Comparison of ENCODE assay signal across 9 cellular contexts in genomic region chr1:244239261-244239770, GRCh38.
DNase-seq lines count a peak whose midpoint lies in the region; ATAC-seq, FAIRE-seq and TF ChIP-seq lines count a peak whose summit lies in the region.
"Had no signal": no experiment of that assay in that cellular context is flagged by ENCODE, and none has a peak within 500 bp of the region (broad histone marks: within the 10 kb centered on the region; RNA-seq: fewer than 3 reads in every experiment).

No MANE protein-coding gene starts in this region.

- no peak overlapping the region for H3K4me2 ChIP-seq in H1 (ENCODE audit: insufficient read depth in 1 of 2, low read depth in 2 of 2, low read length in 2 of 2)

- FAIRE-seq in H1 (lab: Jason Lieb, UNC), result no peak
- FAIRE-seq: K562 had no signal

- no peak overlapping the region for H3K56ac ChIP-seq in H1 (replicated peaks; ENCODE audit: insufficient read length, low read depth, low read length)

- POLR2A ChIA-PET in H1 (lab: Charles Lee; ENCODE audit: partially characterized antibody), result no interaction called here

- H4K5ac ChIP-seq in H1 (ENCODE audit: insufficient read length, low read depth, low read length), result peak overlapping the region; percentile 8

- ATAC-seq in GM19351 (IDR thresholded peaks at IDR 0.05; ENCODE audit: unreplicated experiment), result peak; percentile 51
- ATAC-seq: K562 had no signal

- H3K4me1 Mint-ChIP-seq in endothelial cell (ENCODE audit: unreplicated experiment), result peaks cover 13% of the 10 kb centered on the region
- peaks cover 18% of the 10 kb centered on the region for H3K4me1 Mint-ChIP-seq in Calu3 (ENCODE audit: low read depth, unreplicated experiment)

- DNase-seq in COLO668 (lab: John Stamatoyannopoulos, UW; ENCODE audit: unreplicated experiment), result peak; percentile 73
- peak; percentile 52 for DNase-seq in NCI-H2196 (lab: John Stamatoyannopoulos, UW; ENCODE audit: unreplicated experiment)
- DNase-seq in H1 (ENCODE audit: low read depth in 1 of 2, low spot score in 2 of 2), result no peak
- no peak for DNase-seq in endothelial cell (ENCODE audit: low spot score)
- DNase-seq in activated CD8-positive, alpha-beta memory T cell treated with anti-CD3 and anti-CD28 coated beads for 24 hours, result no peak
- no peak for DNase-seq in NCI-H2081 treated with DMSO at 0.1 percent for 48 hours (lab: John Stamatoyannopoulos, UW)
- no peak for DNase-seq in Calu3

- no peak for TF ChIP-seq RAD21 in H1 (IDR thresholded peaks at IDR 0.05 in 1 of 2, conservative IDR thresholded peaks at IDR 0.05 in 1 of 2; ENCODE audit: low read depth in 2 of 2, low read length in 2 of 2)

- H2BK12ac ChIP-seq in H1 (ENCODE audit: low read depth, low read length), result peak overlapping the region; percentile 78; the same call in 1 of the 2 replicates

- H3K36me3 Mint-ChIP-seq in endothelial cell (ENCODE audit: low read depth, unreplicated experiment), result peaks cover 3% of the 10 kb centered on the region
- H3K36me3 Mint-ChIP-seq in Calu3 (ENCODE audit: insufficient read depth, unreplicated experiment), result no peaks in the 10 kb centered on the region

- no peak for TF ChIP-seq POLR2A in H1 (IDR thresholded peaks at IDR 0.05; ENCODE audit: control extremely low read depth in 1 of 2, low read depth in 2 of 2, low read length in 2 of 2)

- peak overlapping the region; percentile 21; the same call in 1 of the 2 replicates for H2BK20ac ChIP-seq in H1 (ENCODE audit: low read length)

- WGBS in H1 (ENCODE audit: extremely low coverage in 1 of 2, insufficient coverage in 1 of 2, insufficient read length in 1 of 2, insufficient replicate concordance in 2 of 2, low coverage in 1 of 2, low lambda C conversion rate in 2 of 2, missing lambda C conversion rate in 1 of 2), 2 experiments, result 96% methylated on average over 4 of the region's 4 CpGs; no CpG with 5 or more reads in 1 of the 2 experiments

- no peak overlapping the region for H3K27ac Mint-ChIP-seq in endothelial cell (ENCODE audit: unreplicated experiment)
- no peak overlapping the region for H3K27ac Mint-ChIP-seq in Calu3 (ENCODE audit: unreplicated experiment)

- no peaks in the 10 kb centered on the region for H3K79me2 ChIP-seq in H1 (ENCODE audit: control insufficient read depth in 1 of 2, insufficient read depth in 2 of 2, low read length in 2 of 2)

- H3K9me3 Mint-ChIP-seq in endothelial cell (ENCODE audit: unreplicated experiment) (no peaks in the 10 kb centered on the region), Calu3 (ENCODE audit: low read depth, unreplicated experiment) (peaks cover 4% of the 10 kb centered on the region)

- peak overlapping the region; percentile 95 for H4K91ac ChIP-seq in H1 (replicated peaks; ENCODE audit: insufficient read length, low read length)

- no peak overlapping the region for H3K9ac ChIP-seq in H1 (replicated peaks in 1 of 4; ENCODE audit: extremely low read depth in 1 of 4, low read depth in 3 of 4, low read length in 3 of 4)

- peak overlapping the region; percentile 96; the same call in 1 of the 2 replicates for H2BK5ac ChIP-seq in H1 (ENCODE audit: low read depth, low read length)

- no peak for TF ChIP-seq EP300 in H1 (IDR thresholded peaks at IDR 0.05; ENCODE audit: borderline replicate concordance in 1 of 2, low read depth in 2 of 2, low read length in 2 of 2)

- BruUV-seq in Calu3 (replicated peaks; lab: Mats Ljungman, UMichigan), result no TSS peak

- no peaks in the 10 kb centered on the region for H3K36me3 ChIP-seq in H1 (ENCODE audit: control insufficient read depth in 2 of 4, insufficient read depth in 4 of 4, low read length in 3 of 4)

- H3K9me3 ChIP-seq in H1 (ENCODE audit: insufficient read depth in 2 of 2, low read depth in 1 of 2, low read length in 1 of 2), result no peaks in the 10 kb centered on the region

- peak overlapping the region; percentile 44; the same call in 1 of the 2 replicates for H3K18ac ChIP-seq in H1 (ENCODE audit: extremely low read depth, low read length)

- no peak overlapping the region for H4K8ac ChIP-seq in H1 (ENCODE audit: extremely low read depth, insufficient read depth, low read length)

- H3K4me3 Mint-ChIP-seq in endothelial cell (ENCODE audit: unreplicated experiment) (no peak overlapping the region), Calu3 (ENCODE audit: low read depth, unreplicated experiment) (no peak overlapping the region)

- no peaks in the 10 kb centered on the region for H3K23me2 ChIP-seq in H1 (ENCODE audit: low read depth, low read length)

- H3K27me3 ChIP-seq in H1 (replicated peaks in 1 of 4; ENCODE audit: control insufficient read depth in 3 of 4, extremely low read depth in 1 of 4, insufficient read depth in 3 of 4, low read length in 3 of 4), result no peaks in the 10 kb centered on the region

- H3K79me1 ChIP-seq in H1 (ENCODE audit: low read depth, low read length), result no peaks in the 10 kb centered on the region

- H3K4me1 ChIP-seq in H1 (replicated peaks in 1 of 4; ENCODE audit: control insufficient read depth in 3 of 4, insufficient read depth in 4 of 4, low read length in 3 of 4), result peaks cover 0 to 4% (median 0%) of the 10 kb centered on the region in 4 experiments; a peak in 2 of 7 replicates

- H4K20me1 ChIP-seq in H1 (replicated peaks in 1 of 2; ENCODE audit: control insufficient read depth in 1 of 2, insufficient read depth in 2 of 2, low read length in 2 of 2), result no peaks in the 10 kb centered on the region

- intact Hi-C loops in Calu3 (cut with micrococcal nuclease; ENCODE audit: unreplicated experiment), result no loop called here

- TF ChIP-seq CTCF in H1 (IDR thresholded peaks at IDR 0.05; ENCODE audit: control extremely low read depth in 1 of 3, insufficient read depth in 1 of 3, low read depth in 1 of 3, low read length in 3 of 3), result no peak
- no peak for TF ChIP-seq CTCF in endothelial cell (IDR thresholded peaks at IDR 0.05; ENCODE audit: unreplicated experiment)
- TF ChIP-seq CTCF in Calu3 (IDR thresholded peaks at IDR 0.05; ENCODE audit: unreplicated experiment), result no peak

- no peak overlapping the region for H3K23ac ChIP-seq in H1 (ENCODE audit: insufficient read length)

- H3K27ac ChIP-seq in H1 (ENCODE audit: low read depth, low read length), result no peak overlapping the region

- no peak overlapping the region for H2BK15ac ChIP-seq in H1 (ENCODE audit: low read length)

- H3K4ac ChIP-seq in H1 (replicated peaks; ENCODE audit: insufficient read length, low read depth, low read length), result peak overlapping the region; percentile 75

- H3K27me3 Mint-ChIP-seq in endothelial cell (ENCODE audit: unreplicated experiment), result peaks cover 3% of the 10 kb centered on the region
- H3K27me3 Mint-ChIP-seq in Calu3 (ENCODE audit: unreplicated experiment), result no peaks in the 10 kb centered on the region

- no peak overlapping the region for H3K14ac ChIP-seq in H1 (ENCODE audit: insufficient read length)

- peak overlapping the region; percentile 93 for H2BK120ac ChIP-seq in H1 (replicated peaks; ENCODE audit: low read depth, low read length)

- CTCF ChIA-PET in H1 (lab: Charles Lee; ENCODE audit: partially characterized antibody), result interaction anchor here (0.9 to 1.4 kb wide), 2 partner anchors 15 to 34 kb away, joined by 3 to 5 read pairs; no protein-coding TSS in a partner anchor
- CTCF ChIA-PET in Calu3 (lab: Charles Lee), result interaction anchor here (0.7 kb wide), 1 partner anchor 20 kb away, joined by 3 read pairs; no protein-coding TSS in a partner anchor

- H2AFZ ChIP-seq in H1 (ENCODE audit: low read length), result peak overlapping the region; percentile 88

- H3K4me3 ChIP-seq in H1 (ENCODE audit: extremely low read depth in 1 of 4, insufficient read depth in 2 of 4, low read depth in 3 of 4, low read length in 4 of 4), result no peak overlapping the region
- H3K4me3 ChIP-seq: K562 had no signal

- H2AK5ac ChIP-seq in H1 (ENCODE audit: low read depth, low read length), result no peak overlapping the region

TF ChIP-seq in H1, 55 proteins besides CTCF, POLR2A, EP300 and RAD21:
- no peak for TF ChIP-seq CREB1 (IDR thresholded peaks at IDR 0.05)
- TF ChIP-seq, protein P1, sequence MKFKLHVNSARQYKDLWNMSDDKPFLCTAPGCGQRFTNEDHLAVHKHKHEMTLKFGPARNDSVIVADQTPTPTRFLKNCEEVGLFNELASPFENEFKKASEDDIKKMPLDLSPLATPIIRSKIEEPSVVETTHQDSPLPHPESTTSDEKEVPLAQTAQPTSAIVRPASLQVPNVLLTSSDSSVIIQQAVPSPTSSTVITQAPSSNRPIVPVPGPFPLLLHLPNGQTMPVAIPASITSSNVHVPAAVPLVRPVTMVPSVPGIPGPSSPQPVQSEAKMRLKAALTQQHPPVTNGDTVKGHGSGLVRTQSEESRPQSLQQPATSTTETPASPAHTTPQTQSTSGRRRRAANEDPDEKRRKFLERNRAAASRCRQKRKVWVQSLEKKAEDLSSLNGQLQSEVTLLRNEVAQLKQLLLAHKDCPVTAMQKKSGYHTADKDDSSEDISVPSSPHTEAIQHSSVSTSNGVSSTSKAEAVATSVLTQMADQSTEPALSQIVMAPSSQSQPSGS (IDR thresholded peaks at IDR 0.05; ENCODE audit: low read length), result no peak
- TF ChIP-seq ATF3 (IDR thresholded peaks at IDR 0.05; ENCODE audit: insufficient read depth, low read depth, low read length), result no peak
- TF ChIP-seq JUND (IDR thresholded peaks at IDR 0.05; ENCODE audit: low read length), result no peak
- TF ChIP-seq SP2 (IDR thresholded peaks at IDR 0.05; ENCODE audit: low read length), result no peak
- TF ChIP-seq EGR1 (IDR thresholded peaks at IDR 0.05; ENCODE audit: borderline replicate concordance, low read depth, low read length), result no peak

Comparison
In these comparisons a context has a peak if more than half of its experiments do, and no peak if none do; other contexts are left out.
1. DNase-seq: peak in COLO668 (single experiment) and NCI-H2196 (single experiment); none in H1 (0 of 2), endothelial cell (single experiment), activated CD8-positive, alpha-beta memory T cell treated with anti-CD3 and anti-CD28 coated beads for 24 hours (single experiment), NCI-H2081 treated with DMSO at 0.1 percent for 48 hours (single experiment) and Calu3 (single experiment).